Comparison of ENCODE assay signal across 34 cellular contexts in genomic region chr10:60998932-60999331, GRCh38. TPM values are rescaled to one million over a fixed set of nuclear protein-coding genes. Genes with fewer than 3 reads are reported as not detected.
"Had no signal": no experiment of that assay in that cellular context is flagged by ENCODE, and none has a peak within 500 bp of the region (broad histone marks: within the 10 kb centered on the region; RNA-seq: fewer than 3 reads in every experiment).

No MANE protein-coding gene starts in this region.

- H3K9me3 Mint-ChIP-seq: activated naive CD4-positive, alpha-beta T cell treated with anti-CD3 and anti-CD28 coated beads for 36 hours; activated T-helper 1 cell treated with anti-CD3 and anti-CD28 coated beads, Interleukin-12 subunit alpha, Interleukin-12 subunit beta, Interleukin-2, Interleukin-4 antibody, amounts not matched to agents 30 ng/mL and 10 ng/mL and 1 ng/mL, durations not matched to agents 14 hours and 24 hours and 36 hours; effector memory CD8-positive, alpha-beta T cell; stimulated activated memory B cell treated with anti-CD40 and anti-IgM and Interleukin-4, amounts not matched to agents 10 μg/mL and 1 μg/mL and 100 μg/mL, for 72 hours; stimulated activated naive CD8-positive, alpha-beta T cell treated with anti-CD3 and anti-CD28 coated beads, Interleukin-15, amount 100 ng/mL, for 72 hours had no signal

- H3K27ac ChIP-seq: adrenal gland, body of pancreas, cardiac muscle cell, colonic mucosa, esophagus muscularis mucosa, foreskin keratinocyte, heart right ventricle, left ventricle myocardium inferior, ovary, prostate gland, skin epidermis, tibial nerve, VCaP had no signal

- H3K4me1 Mint-ChIP-seq: stimulated activated naive CD8-positive, alpha-beta T cell treated with anti-CD3 and anti-CD28 coated beads, Interleukin-15, amount 100 ng/mL, for 72 hours had no signal

- DNase-seq: activated CD4-positive, alpha-beta T cell treated with anti-CD3 and anti-CD28 coated beads for 48 hours; activated CD4-positive, alpha-beta T cell treated with anti-CD3 and anti-CD28 coated beads, Interleukin-2, amount 50 U/mL, for 48 hours; activated CD8-positive, alpha-beta memory T cell treated with anti-CD3 and anti-CD28 coated beads, Interleukin-2, amount 50 U/mL, for 4 hours; activated effector memory CD4-positive, alpha-beta T cell treated with anti-CD3 and anti-CD28 coated beads, Interleukin-2, amount 50 U/mL, for 16 hours; activated naive CD4-positive, alpha-beta T cell treated with anti-CD3 and anti-CD28 coated beads for 36 hours; activated naive CD8-positive, alpha-beta T cell treated with anti-CD3 and anti-CD28 coated beads for 36 hours; activated T-cell treated with anti-CD3 and anti-CD28 coated beads, Interleukin-2, amount 50 U/mL, for 1 hour; adrenal gland; aorta; body of pancreas; cerebellar nuclear complex; colonic mucosa; effector memory CD8-positive, alpha-beta T cell; foreskin keratinocyte; heart right ventricle; left ventricle myocardium inferior; naive B cell; ovary; retina; stimulated activated CD4-positive, alpha-beta T cell treated with anti-CD3 and anti-CD28 coated beads, Interleukin-1b, Interleukin-23, amount 100 ng/mL, for 48 hours; stimulated activated CD4-positive, alpha-beta T cell treated with anti-CD3 and anti-CD28 coated beads, Interleukin-4, amount 100 ng/mL, for 4 hours; stimulated activated CD8-positive, alpha-beta memory T cell treated with anti-CD3 and anti-CD28 coated beads, Interleukin-4, amount 100 ng/mL, for 48 hours; stimulated activated naive CD8-positive, alpha-beta T cell treated with anti-CD3 and anti-CD28 coated beads, Interleukin-15, amount 100 ng/mL, for 72 hours; T-helper 1 cell had no signal

- H3K36me3 ChIP-seq: adrenal gland, cardiac muscle cell, colonic mucosa, esophagus muscularis mucosa, heart right ventricle, left ventricle myocardium inferior, ovary, prostate gland, tibial nerve had no signal

- H3K4me3 Mint-ChIP-seq: activated naive CD4-positive, alpha-beta T cell treated with anti-CD3 and anti-CD28 coated beads for 36 hours; activated naive CD8-positive, alpha-beta T cell treated with anti-CD3 and anti-CD28 coated beads for 36 hours; activated T-helper 1 cell treated with anti-CD3 and anti-CD28 coated beads, Interleukin-12 subunit alpha, Interleukin-12 subunit beta, Interleukin-2, Interleukin-4 antibody, amounts not matched to agents 30 ng/mL and 10 ng/mL and 1 ng/mL, durations not matched to agents 14 hours and 24 hours and 36 hours; effector memory CD8-positive, alpha-beta T cell; naive B cell; stimulated activated memory B cell treated with anti-CD40 and anti-IgM and Interleukin-4, amounts not matched to agents 10 μg/mL and 1 μg/mL and 100 μg/mL, for 72 hours; stimulated activated naive CD8-positive, alpha-beta T cell treated with anti-CD3 and anti-CD28 coated beads, Interleukin-15, amount 100 ng/mL, for 72 hours had no signal

- H3K9me3 ChIP-seq: adrenal gland, body of pancreas, colonic mucosa, esophagus muscularis mucosa, ovary, prostate gland had no signal

- H3K27ac Mint-ChIP-seq: activated naive CD4-positive, alpha-beta T cell treated with anti-CD3 and anti-CD28 coated beads for 36 hours; activated naive CD8-positive, alpha-beta T cell treated with anti-CD3 and anti-CD28 coated beads for 36 hours; activated T-helper 1 cell treated with anti-CD3 and anti-CD28 coated beads, Interleukin-12 subunit alpha, Interleukin-12 subunit beta, Interleukin-2, Interleukin-4 antibody, amounts not matched to agents 30 ng/mL and 10 ng/mL and 1 ng/mL, durations not matched to agents 14 hours and 24 hours and 36 hours; effector memory CD8-positive, alpha-beta T cell; naive B cell; stimulated activated memory B cell treated with anti-CD40 and anti-IgM and Interleukin-4, amounts not matched to agents 10 μg/mL and 1 μg/mL and 100 μg/mL, for 72 hours; stimulated activated naive CD8-positive, alpha-beta T cell treated with anti-CD3 and anti-CD28 coated beads, Interleukin-15, amount 100 ng/mL, for 72 hours had no signal

- H3K4me3 ChIP-seq: adrenal gland, body of pancreas, cardiac muscle cell, colonic mucosa, esophagus muscularis mucosa, heart right ventricle, left ventricle myocardium inferior, ovary, prostate gland, skin epidermis, tibial nerve had no signal

- H3K4me1 ChIP-seq: colonic mucosa, prostate gland, tibial nerve had no signal

- H3K36me3 Mint-ChIP-seq: activated naive CD8-positive, alpha-beta T cell treated with anti-CD3 and anti-CD28 coated beads for 36 hours; naive B cell; stimulated activated memory B cell treated with anti-CD40 and anti-IgM and Interleukin-4, amounts not matched to agents 10 μg/mL and 1 μg/mL and 100 μg/mL, for 72 hours had no signal

- H3K27me3 ChIP-seq: adrenal gland, body of pancreas, colonic mucosa, ovary had no signal

- ATAC-seq: body of pancreas; effector memory CD8-positive, alpha-beta T cell; foreskin keratinocyte; heart right ventricle; sciatic nerve; stimulated activated memory B cell treated with anti-CD40 and anti-IgM and Interleukin-4, amounts not matched to agents 10 μg/mL and 1 μg/mL and 100 μg/mL, for 72 hours; stimulated activated naive CD8-positive, alpha-beta T cell treated with anti-CD3 and anti-CD28 coated beads, Interleukin-15, amount 100 ng/mL, for 72 hours had no signal

RNA-seq across cellular contexts. Expression of gene RHOBTB1, which starts 54.9 kb away (rescaled TPM):
- total RNA-seq: activated CD8-positive, alpha-beta memory T cell treated with anti-CD3 and anti-CD28 coated beads for 36 hours; activated naive CD4-positive, alpha-beta T cell treated with anti-CD3 and anti-CD28 coated beads for 36 hours; activated T-helper 1 cell treated with anti-CD3 and anti-CD28 coated beads, Interleukin-12 subunit alpha, Interleukin-12 subunit beta, Interleukin-2, Interleukin-4 antibody, amounts not matched to agents 30 ng/mL and 10 ng/mL and 1 ng/mL, durations not matched to agents 14 hours and 24 hours and 36 hours had no signal
